ENCODE assay signal across 1 cellular context in genomic region chr11:36507824-36508489, GRCh38.
TF ChIP-seq lines count a peak whose summit lies in the region.

No MANE protein-coding gene starts in this region.

TF ChIP-seq in GM23338, 12 proteins besides CTCF, POLR2A, EP300 and RAD21 (continued from another document):
- TF ChIP-seq STAT1 (IDR thresholded peaks at IDR 0.05; ENCODE audit: unreplicated experiment) (no peak), JUNB (IDR thresholded peaks at IDR 0.05; ENCODE audit: unreplicated experiment) (no peak)
